11 cellular contexts compared by ENCODE assay signal in the genomic region with DNA sequence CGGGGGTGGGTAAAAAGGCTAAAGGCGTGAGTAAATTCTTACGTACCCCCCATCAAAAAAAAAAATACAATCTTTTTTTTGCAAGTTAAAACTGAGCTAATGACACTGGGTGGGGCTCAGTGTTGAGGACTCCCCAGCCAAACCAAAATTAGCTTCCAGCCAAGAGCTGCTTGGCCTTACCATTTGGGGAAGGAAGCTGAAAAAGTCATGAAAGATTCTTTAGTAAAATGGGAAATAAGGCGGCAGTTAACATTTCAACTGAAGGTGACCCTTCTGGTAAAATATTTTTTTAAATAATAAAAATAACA. TPM values are rescaled to one million over a fixed set of nuclear protein-coding genes. Genes with fewer than 3 reads are reported as not detected.
DNase-seq lines count a peak whose midpoint lies in the region; ATAC-seq and TF ChIP-seq lines count a peak whose summit lies in the region.
"Had no signal": no experiment of that assay in that cellular context is flagged by ENCODE, and none has a peak within 500 bp of the region (broad histone marks: within the 10 kb centered on the region; RNA-seq: fewer than 3 reads in every experiment).

No MANE protein-coding gene starts in this region.

- H3K4me3 ChIP-seq in adrenal gland (peak overlapping the region in 1 of 4 donors; percentile 28), aorta (ENCODE audit: low read length in 2 of 2) (no peak overlapping the region)

- H3K27me3 ChIP-seq in adrenal gland (no peaks in the 10 kb centered on the region), aorta (ENCODE audit: control insufficient read depth in 1 of 2, insufficient read depth in 2 of 2, low read length in 1 of 2) (no peaks in the 10 kb centered on the region)

- 41 to 61% (median 53%) methylated on average over 4 of the region's 4 CpGs for WGBS in adrenal gland, 4 donors
- WGBS in aorta, 2 donors = 1% methylated on average over 4 of the region's 4 CpGs

- H3K9me3 ChIP-seq in adrenal gland (replicated peaks in 1 of 3) (no peaks in the 10 kb centered on the region), aorta (ENCODE audit: control insufficient read depth, low read length) (no peaks in the 10 kb centered on the region)

- DNase-seq in stimulated activated naive CD8-positive, alpha-beta T cell treated with anti-CD3 and anti-CD28 coated beads, Interleukin-15, Interleukin-2, amounts not matched to agents 100 U/mL and 50 U/mL, for 24 hours = no peak
- no peak for DNase-seq in adrenal gland
- no peak for DNase-seq in memory B cell (ENCODE audit: low spot score in 2 of 2)
- DNase-seq in aorta = no peak
- DNase-seq in T1000 (lab: John Stamatoyannopoulos, UW) = no peak
- DNase-seq: activated CD8-positive, alpha-beta memory T cell treated with anti-CD3 and anti-CD28 coated beads, Interleukin-2, amount 50 U/mL, for 48 hours; H9; NCI-H1694 had no signal

- no peak for TF ChIP-seq CTCF in adrenal gland (IDR thresholded peaks at IDR 0.05)

- H3K36me3 Mint-ChIP-seq in stimulated activated naive CD8-positive, alpha-beta T cell treated with anti-CD3 and anti-CD28 coated beads, Interleukin-15, Interleukin-2, amounts not matched to agents 100 ng/mL and 50 ng/mL, for 24 hours (ENCODE audit: low read depth) = peaks cover 22% of the 10 kb centered on the region
- H3K36me3 Mint-ChIP-seq in memory B cell = no peaks in the 10 kb centered on the region

- H3K27me3 Mint-ChIP-seq in stimulated activated naive CD8-positive, alpha-beta T cell treated with anti-CD3 and anti-CD28 coated beads, Interleukin-15, Interleukin-2, amounts not matched to agents 100 ng/mL and 50 ng/mL, for 24 hours = no peaks in the 10 kb centered on the region
- no peaks in the 10 kb centered on the region for H3K27me3 Mint-ChIP-seq in memory B cell

- intact Hi-C loops in adrenal gland (cut with DNase I) = no loop called here
- intact Hi-C loops in aorta (cut with DNase I) = loop anchor here in 1 of 2 donors (5.0 kb wide), 1 partner anchor 107 kb away; no protein-coding TSS in a partner anchor

- no peak for TF ChIP-seq POLR2A in adrenal gland (IDR thresholded peaks at IDR 0.05)

- peak overlapping the region; percentile 88 for H3K27ac Mint-ChIP-seq in stimulated activated naive CD8-positive, alpha-beta T cell treated with anti-CD3 and anti-CD28 coated beads, Interleukin-15, Interleukin-2, amounts not matched to agents 100 ng/mL and 50 ng/mL, for 24 hours
- peak overlapping the region; percentile 89 for H3K27ac Mint-ChIP-seq in memory B cell

- H3K4me1 ChIP-seq in adrenal gland (replicated peaks in 1 of 2) = peaks cover 70 to 90% of the 10 kb centered on the region in 2 donors
- peaks cover 3 to 7% of the 10 kb centered on the region in 2 donors for H3K4me1 ChIP-seq in aorta (ENCODE audit: control insufficient read depth in 1 of 2, insufficient read depth in 2 of 2, low read length in 2 of 2)

- no peaks in the 10 kb centered on the region for H3K9me3 Mint-ChIP-seq in stimulated activated naive CD8-positive, alpha-beta T cell treated with anti-CD3 and anti-CD28 coated beads, Interleukin-15, Interleukin-2, amounts not matched to agents 100 ng/mL and 50 ng/mL, for 24 hours
- no peaks in the 10 kb centered on the region for H3K9me3 Mint-ChIP-seq in memory B cell
- H3K9me3 Mint-ChIP-seq: H9 had no signal

- H3K4me1 Mint-ChIP-seq in stimulated activated naive CD8-positive, alpha-beta T cell treated with anti-CD3 and anti-CD28 coated beads, Interleukin-15, Interleukin-2, amounts not matched to agents 100 ng/mL and 50 ng/mL, for 24 hours (ENCODE audit: low read depth) = peaks cover 96% of the 10 kb centered on the region
- H3K4me1 Mint-ChIP-seq in memory B cell = peaks cover 58% of the 10 kb centered on the region

- H3K36me3 ChIP-seq in adrenal gland (replicated peaks in 1 of 2) = peaks cover 0 to 4% of the 10 kb centered on the region in 2 donors
- no peaks in the 10 kb centered on the region for H3K36me3 ChIP-seq in aorta (ENCODE audit: control insufficient read depth in 1 of 2, insufficient read depth in 2 of 2, low read length in 1 of 2)

- H3K27ac ChIP-seq in adrenal gland = peak overlapping the region in 3 of 5 donors; percentile 65 to 87 (median 76)
- peak overlapping the region; percentile 3 to 70 for H3K27ac ChIP-seq in aorta (ENCODE audit: low read depth in 1 of 2, low read length in 2 of 2)

- peak overlapping the region; percentile 65 for H3K4me3 Mint-ChIP-seq in stimulated activated naive CD8-positive, alpha-beta T cell treated with anti-CD3 and anti-CD28 coated beads, Interleukin-15, Interleukin-2, amounts not matched to agents 100 ng/mL and 50 ng/mL, for 24 hours
- peak overlapping the region; percentile 67 for H3K4me3 Mint-ChIP-seq in memory B cell
- H3K4me3 Mint-ChIP-seq: H9 had no signal

- no peak for ATAC-seq in stimulated activated naive CD8-positive, alpha-beta T cell treated with anti-CD3 and anti-CD28 coated beads, Interleukin-15, Interleukin-2, amounts not matched to agents 100 U/mL and 50 U/mL, for 24 hours
- ATAC-seq in memory B cell (ENCODE audit: low read depth) (peak; percentile 30), aorta (ENCODE audit: low FRiP score) (peak; percentile 31), HG02571 (IDR thresholded peaks at IDR 0.05; ENCODE audit: unreplicated experiment) (no peak), HG03039 (IDR thresholded peaks at IDR 0.05; ENCODE audit: unreplicated experiment) (no peak)

RNA-seq across cellular contexts. Expression of gene SMAD7, which starts 16.4 kb away (rescaled TPM):
- 10 to 100 TPM; 14.5 to 68.3 (median 25.5) TPM for total RNA-seq in adrenal gland
- 10 to 100 TPM in 1 of 3 donors, 1 to 10 TPM in 2; 6.1 to 12.6 (median 8.2) TPM for polyA plus RNA-seq in adrenal gland
- 10 to 100 TPM; 55.4 to 98.8 TPM for total RNA-seq in aorta
- polyA plus RNA-seq in aorta = 10 to 100 TPM; 27.3 to 32.9 TPM

Comparison
In these comparisons a context has a peak if more than half of its experiments do, and no peak if none do; other contexts are left out.
1. ATAC-seq: peak in memory B cell (single experiment) and aorta (single experiment); none in stimulated activated naive CD8-positive, alpha-beta T cell treated with anti-CD3 and anti-CD28 coated beads, Interleukin-15, Interleukin-2, amounts not matched to agents 100 U/mL and 50 U/mL, for 24 hours (single experiment), HG02571 (single experiment) and HG03039 (single experiment).